24 cellular contexts compared by ENCODE assay signal in the genomic region with DNA sequence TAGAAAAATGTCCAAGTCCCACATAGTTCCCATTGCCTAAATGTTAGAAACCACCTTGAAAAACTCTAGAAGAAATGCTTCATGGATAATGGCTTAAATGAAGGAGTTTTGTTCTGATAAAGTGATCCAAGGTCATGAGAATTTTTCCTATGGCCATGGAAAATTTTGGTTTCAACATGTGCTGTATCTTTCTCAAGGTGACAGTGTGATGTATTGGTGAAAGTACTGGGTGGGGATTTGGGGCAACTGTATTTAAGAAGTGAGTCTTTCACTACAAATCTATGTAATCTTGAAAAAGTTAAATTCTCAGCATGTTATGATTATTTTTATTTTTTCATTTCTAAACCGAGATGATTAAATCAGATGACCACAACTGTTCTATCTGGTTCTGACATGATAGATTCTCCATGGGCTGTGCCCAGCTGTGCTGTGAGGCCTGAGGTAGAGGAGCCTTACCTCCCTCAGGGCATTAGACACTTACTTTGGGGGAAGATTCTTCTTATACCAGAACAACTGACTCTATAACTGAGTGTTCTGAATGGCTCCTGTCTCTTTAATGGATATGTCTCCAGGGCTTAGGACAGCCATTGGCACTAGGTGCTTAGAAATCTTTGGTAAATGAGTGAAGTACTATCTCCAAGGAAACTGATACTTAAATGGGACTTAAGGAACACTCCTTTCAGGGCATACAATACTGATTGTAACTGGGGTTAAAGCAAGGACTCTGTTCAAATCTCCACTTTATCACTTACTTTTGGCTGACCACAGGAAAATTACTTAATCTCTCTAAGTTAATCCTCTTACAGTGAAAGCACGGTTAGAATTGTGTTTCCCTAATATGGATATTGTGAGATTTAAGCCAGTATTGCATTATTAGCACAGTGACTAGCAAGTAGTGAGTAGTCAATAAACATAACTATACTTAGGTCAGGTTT.
DNase-seq lines count a peak whose midpoint lies in the region; ATAC-seq, FAIRE-seq and TF ChIP-seq lines count a peak whose summit lies in the region.
"Had no signal": no experiment of that assay in that cellular context is flagged by ENCODE, and none has a peak within 500 bp of the region (broad histone marks: within the 10 kb centered on the region; RNA-seq: fewer than 3 reads in every experiment).

No MANE protein-coding gene starts in this region.

- H3K27me3 ChIP-seq in MM.1S (replicated peaks; ENCODE audit: insufficient read depth, low read length) (no peaks in the 10 kb centered on the region), K562 (ENCODE audit: control insufficient read depth in 2 of 2, insufficient read depth in 2 of 2, low read length in 2 of 2) (no peaks in the 10 kb centered on the region), upper lobe of right lung (no peaks in the 10 kb centered on the region)

- H2AFZ ChIP-seq in MM.1S (ENCODE audit: low read length) (peak overlapping the region; percentile 0; the same call in 1 of the 2 replicates), K562 (ENCODE audit: low read depth, low read length) (peak overlapping the region; percentile 10; the same call in 1 of the 2 replicates)

- no peak for FAIRE-seq in K562 (lab: Jason Lieb, UNC)
- FAIRE-seq: bronchial epithelial cell, endometrium, HepG2 had no signal

- peaks cover 31% of the 10 kb centered on the region for H3K4me1 ChIP-seq in MM.1S (ENCODE audit: low read length)
- H3K4me1 ChIP-seq in K562 (replicated peaks in 1 of 2; ENCODE audit: control insufficient read depth in 2 of 2, insufficient read depth in 2 of 2, low read length in 2 of 2): peaks cover 0 to 19% of the 10 kb centered on the region in 2 experiments; a peak in 2 of 5 replicates
- H3K4me1 ChIP-seq in upper lobe of right lung: no peaks in the 10 kb centered on the region

- no peak for ATAC-seq in activated naive CD8-positive, alpha-beta T cell treated with anti-CD3 and anti-CD28 coated beads, Interleukin-2, amount 50 U/mL, for 24 hours
- ATAC-seq in K562: peak; percentile 21; the same call in 1 of the 3 replicates
- peak; percentile 55 for ATAC-seq in upper lobe of right lung
- ATAC-seq: activated CD4-positive, CD25-positive, alpha-beta regulatory T cell treated with anti-CD3 and anti-CD28 coated beads, Interleukin-2, amount 50 U/mL, for 24 hours; HepG2 had no signal

- H3K27me3 Mint-ChIP-seq in activated naive CD8-positive, alpha-beta T cell treated with anti-CD3 and anti-CD28 coated beads, Interleukin-2, amount 50 U/mL, for 24 hours: peaks cover 5% of the 10 kb centered on the region
- H3K27me3 Mint-ChIP-seq in activated naive CD8-positive, alpha-beta T cell treated with anti-CD3 and anti-CD28 coated beads for 36 hours: peaks cover 5% of the 10 kb centered on the region
- H3K27me3 Mint-ChIP-seq: activated CD4-positive, alpha-beta memory T cell treated with anti-CD3 and anti-CD28 coated beads, Interleukin-2, amount 10 ng/mL, durations not matched to agents 7 days and 5 days had no signal

- TF ChIP-seq POLR2A in K562 (conservative IDR thresholded peaks at IDR 0.05): no peak

- H3K27ac ChIP-seq in MM.1S (ENCODE audit: low read length) (no peak overlapping the region), K562 (ENCODE audit: extremely low read depth, low read depth, low read length) (no peak overlapping the region), upper lobe of right lung (no peak overlapping the region)
- H3K27ac ChIP-seq: 22Rv1, coronary artery had no signal

- no peaks in the 10 kb centered on the region for H3K9me1 ChIP-seq in K562 (ENCODE audit: control insufficient read depth, insufficient read depth, low read length)

- H3K27ac Mint-ChIP-seq in activated naive CD8-positive, alpha-beta T cell treated with anti-CD3 and anti-CD28 coated beads, Interleukin-2, amount 50 U/mL, for 24 hours: peak overlapping the region; percentile 6
- H3K27ac Mint-ChIP-seq in activated naive CD8-positive, alpha-beta T cell treated with anti-CD3 and anti-CD28 coated beads for 36 hours: no peak overlapping the region
- H3K27ac Mint-ChIP-seq: activated CD4-positive, alpha-beta memory T cell treated with anti-CD3 and anti-CD28 coated beads, Interleukin-2, amount 10 ng/mL, durations not matched to agents 7 days and 5 days; CD8-positive, alpha-beta memory T cell had no signal

- no TSS peak for BruUV-seq in K562 (replicated peaks; lab: Mats Ljungman, UMichigan)

- no peak for DNase-seq in activated naive CD8-positive, alpha-beta T cell treated with anti-CD3 and anti-CD28 coated beads, Interleukin-2, amount 50 U/mL, for 24 hours
- no peak for DNase-seq in activated naive CD8-positive, alpha-beta T cell treated with anti-CD3 and anti-CD28 coated beads for 36 hours
- DNase-seq in MM.1S (no peak), K562 (ENCODE audit: extremely low read depth in 1 of 4, low spot score in 3 of 4) (no peak), upper lobe of right lung (no peak), HT-29 (ENCODE audit: low spot score) (no peak), 8988T (no peak)
- DNase-seq in activated CD4-positive, CD25-positive, alpha-beta regulatory T cell (lab: John Stamatoyannopoulos, UW): no peak
- DNase-seq: activated CD4-positive, alpha-beta memory T cell treated with anti-CD3 and anti-CD28 coated beads, Interleukin-2, amount 10 ng/mL, durations not matched to agents 7 days and 5 days; activated T-cell treated with anti-CD3 and anti-CD28 coated beads for 4 hours; AML-193; CD8-positive, alpha-beta memory T cell; HCEC 1CT; NCI-H2107; NCI-H510A treated with DMSO at 0.1 percent for 48 hours; Right ventricle myocardium superior; stimulated activated CD4-positive, alpha-beta T cell treated with anti-CD3 and anti-CD28 coated beads, Interleukin-4, amount 100 ng/mL, for 1 hour; trophoblast cell had no signal

- H3K4me3 ChIP-seq in MM.1S (ENCODE audit: low read length) (no peak overlapping the region), K562 (no peak overlapping the region), upper lobe of right lung (no peak overlapping the region)
- H3K4me3 ChIP-seq: coronary artery had no signal

- no peaks in the 10 kb centered on the region for H3K9me3 ChIP-seq in MM.1S (replicated peaks; ENCODE audit: insufficient read depth, low read length)
- no peaks in the 10 kb centered on the region for H3K9me3 ChIP-seq in K562 (replicated peaks; ENCODE audit: control insufficient read depth, insufficient read depth, low read depth, low read length)
- H3K9me3 ChIP-seq in upper lobe of right lung: no peaks in the 10 kb centered on the region

- no peak overlapping the region for H3K4me3 Mint-ChIP-seq in activated naive CD8-positive, alpha-beta T cell treated with anti-CD3 and anti-CD28 coated beads, Interleukin-2, amount 50 U/mL, for 24 hours
- H3K4me3 Mint-ChIP-seq in activated naive CD8-positive, alpha-beta T cell treated with anti-CD3 and anti-CD28 coated beads for 36 hours: no peak overlapping the region
- H3K4me3 Mint-ChIP-seq: activated CD4-positive, alpha-beta memory T cell treated with anti-CD3 and anti-CD28 coated beads, Interleukin-2, amount 10 ng/mL, durations not matched to agents 7 days and 5 days; CD8-positive, alpha-beta memory T cell had no signal

- TF ChIP-seq CTCF in MM.1S (IDR thresholded peaks at IDR 0.05; ENCODE audit: low read length): no peak
- no peak for TF ChIP-seq CTCF in K562 (IDR thresholded peaks at IDR 0.05 in 2 of 3, conservative IDR thresholded peaks at IDR 0.05 in 1 of 3; ENCODE audit: insufficient read depth in 2 of 3, low read depth in 1 of 3, low read length in 3 of 3)
- no peak for TF ChIP-seq CTCF in upper lobe of right lung (IDR thresholded peaks at IDR 0.05)

- TF ChIP-seq RAD21 in K562 (CRISPR knock-in tag; conservative IDR thresholded peaks at IDR 0.05 in 1 of 2, IDR thresholded peaks at IDR 0.05 in 1 of 2): no peak

- CTCF ChIA-PET in K562 (lab: Yijun Ruan, JAX; ENCODE audit: low intra/inter-chr PET ratio): no interaction called here

- H3K9ac ChIP-seq in MM.1S (ENCODE audit: low read length): no peak overlapping the region
- H3K9ac ChIP-seq in K562 (ENCODE audit: insufficient read depth in 1 of 2, low read depth in 2 of 2, low read length in 2 of 2): no peak overlapping the region

- no peaks in the 10 kb centered on the region for H4K20me1 ChIP-seq in MM.1S (ENCODE audit: insufficient read depth, low read length)
- no peaks in the 10 kb centered on the region for H4K20me1 ChIP-seq in K562 (replicated peaks; ENCODE audit: control insufficient read depth, insufficient read depth, low read length)

- in situ Hi-C loops in K562 (cut with MboI): no loop called here

- no peaks in the 10 kb centered on the region for H3K79me2 ChIP-seq in MM.1S (ENCODE audit: low read length)
- no peaks in the 10 kb centered on the region for H3K79me2 ChIP-seq in K562 (ENCODE audit: control insufficient read depth, insufficient read depth, low read length)

- H3K36me3 ChIP-seq in MM.1S (replicated peaks; ENCODE audit: insufficient read depth, low read length) (no peaks in the 10 kb centered on the region), K562 (ENCODE audit: control insufficient read depth, insufficient read depth, low read length) (no peaks in the 10 kb centered on the region; the same call in 2 of the 3 replicates), upper lobe of right lung (no peaks in the 10 kb centered on the region)

- H3K36me3 Mint-ChIP-seq in activated naive CD8-positive, alpha-beta T cell treated with anti-CD3 and anti-CD28 coated beads, Interleukin-2, amount 50 U/mL, for 24 hours (ENCODE audit: low read depth): no peaks in the 10 kb centered on the region
- no peaks in the 10 kb centered on the region for H3K36me3 Mint-ChIP-seq in activated naive CD8-positive, alpha-beta T cell treated with anti-CD3 and anti-CD28 coated beads for 36 hours
- H3K36me3 Mint-ChIP-seq: CD8-positive, alpha-beta memory T cell had no signal

- peaks cover 11% of the 10 kb centered on the region for H3K9me3 Mint-ChIP-seq in activated naive CD8-positive, alpha-beta T cell treated with anti-CD3 and anti-CD28 coated beads, Interleukin-2, amount 50 U/mL, for 24 hours
- no peaks in the 10 kb centered on the region for H3K9me3 Mint-ChIP-seq in activated naive CD8-positive, alpha-beta T cell treated with anti-CD3 and anti-CD28 coated beads for 36 hours
- H3K9me3 Mint-ChIP-seq: activated CD4-positive, alpha-beta memory T cell treated with anti-CD3 and anti-CD28 coated beads, Interleukin-2, amount 10 ng/mL, durations not matched to agents 7 days and 5 days had no signal

- H3K4me1 Mint-ChIP-seq in activated naive CD8-positive, alpha-beta T cell treated with anti-CD3 and anti-CD28 coated beads, Interleukin-2, amount 50 U/mL, for 24 hours: peaks cover 7% of the 10 kb centered on the region
- H3K4me1 Mint-ChIP-seq in activated naive CD8-positive, alpha-beta T cell treated with anti-CD3 and anti-CD28 coated beads for 36 hours: no peaks in the 10 kb centered on the region
- H3K4me1 Mint-ChIP-seq: activated CD4-positive, alpha-beta memory T cell treated with anti-CD3 and anti-CD28 coated beads, Interleukin-2, amount 10 ng/mL, durations not matched to agents 7 days and 5 days; CD8-positive, alpha-beta memory T cell had no signal

- WGBS in K562 (ENCODE audit: insufficient coverage, low coverage, missing lambda C conversion rate): 6% methylated on average over 2 of the region's 2 CpGs

- H3K9me2 ChIP-seq in MM.1S (replicated peaks; ENCODE audit: insufficient read depth, low read length): no peaks in the 10 kb centered on the region

- POLR2A ChIA-PET in K562 (lab: Yijun Ruan, JAX): interaction anchor here (1.0 kb wide), 1 partner anchor 10 kb away, joined by 4 read pairs; no protein-coding TSS in a partner anchor

- intact Hi-C loops in K562 (cut with micrococcal nuclease): no loop called here
- intact Hi-C loops in upper lobe of right lung (cut with DNase I): no loop called here

- no peaks in the 10 kb centered on the region for H3F3A ChIP-seq in MM.1S (ENCODE audit: insufficient read depth, low read length)

- H3K4me2 ChIP-seq in MM.1S (ENCODE audit: low read depth, low read length): no peak overlapping the region
- no peak overlapping the region for H3K4me2 ChIP-seq in K562 (ENCODE audit: insufficient read depth, low read length)

- no peak for TF ChIP-seq EP300 in K562 (IDR thresholded peaks at IDR 0.05; ENCODE audit: low read length)
